Comparison of ENCODE assay signal across 19 cellular contexts in genomic region chr3:33962383-33962782, GRCh38.
"Had no signal": no experiment of that assay in that cellular context is flagged by ENCODE, and none has a peak within 500 bp of the region (broad histone marks: within the 10 kb centered on the region; RNA-seq: fewer than 3 reads in every experiment).

No MANE protein-coding gene starts in this region.

- H3K27ac ChIP-seq: gastrocnemius medialis, heart right ventricle, neutrophil, psoas muscle, right lobe of liver, tibial artery, upper lobe of left lung, uterus had no signal

- FAIRE-seq: islet of Langerhans had no signal

- DNase-seq: dermis blood vessel endothelial cell; erythroblast; gastrocnemius medialis; heart right ventricle; hypothalamus; kidney glomerular epithelial cell; mucosa of descending colon; naive thymus-derived CD8-positive, alpha-beta T cell; psoas muscle; retina; right lobe of liver; stimulated activated CD4-positive, alpha-beta T cell treated with anti-CD3 and anti-CD28 coated beads, Interleukin-15, amount 100 ng/mL, for 24 hours; stimulated activated CD4-positive, alpha-beta T cell treated with anti-CD3 and anti-CD28 coated beads, Interleukin-1b, Interleukin-23, amount 100 ng/mL, for 48 hours; stimulated activated CD4-positive, alpha-beta T cell treated with anti-CD3 and anti-CD28 coated beads, Interleukin-4, amount 100 ng/mL, for 24 hours; tibial artery; upper lobe of left lung; uterus had no signal

- H3K4me1 ChIP-seq: gastrocnemius medialis, heart right ventricle, psoas muscle, right lobe of liver, tibial artery, upper lobe of left lung, uterus had no signal

- H3K9me3 ChIP-seq: gastrocnemius medialis, neutrophil, psoas muscle, right lobe of liver, upper lobe of left lung, uterus had no signal

- H3K27me3 ChIP-seq: gastrocnemius medialis, heart right ventricle, neutrophil, right lobe of liver, tibial artery, upper lobe of left lung, uterus had no signal

- H3K4me3 ChIP-seq: gastrocnemius medialis, heart right ventricle, mucosa of descending colon, psoas muscle, right lobe of liver, tibial artery, upper lobe of left lung, uterus had no signal

- H3K36me3 ChIP-seq: gastrocnemius medialis, heart right ventricle, neutrophil, right lobe of liver, tibial artery, upper lobe of left lung, uterus had no signal
